Comparison of ENCODE assay signal across 8 cellular contexts in the genomic region with DNA sequence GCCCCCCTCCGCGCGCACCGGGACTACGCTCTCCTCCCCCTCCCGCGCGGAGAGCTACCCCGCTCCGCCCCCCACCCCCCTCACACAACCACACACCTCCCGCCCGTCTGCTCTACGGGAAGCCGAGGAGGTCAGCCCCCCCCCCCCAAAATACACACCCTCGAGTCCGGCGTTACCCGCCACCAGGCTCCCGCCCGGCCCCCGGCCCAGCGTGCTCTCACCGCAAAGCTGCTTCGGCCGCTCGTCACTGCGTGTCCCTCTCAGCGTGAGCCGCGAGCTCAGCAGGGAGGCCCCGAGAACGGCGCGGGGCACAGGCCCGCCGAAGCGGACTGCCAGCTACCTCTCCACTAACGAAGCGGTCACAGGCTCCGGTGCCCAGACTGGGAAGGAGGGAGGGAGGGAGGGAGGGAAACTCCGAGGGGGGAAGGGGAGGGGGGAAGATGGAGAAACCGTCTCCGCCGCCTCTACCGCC. TPM values are rescaled to one million over a fixed set of nuclear protein-coding genes. Genes with fewer than 3 reads are reported as not detected.
DNase-seq lines count a peak whose midpoint lies in the region; ATAC-seq, FAIRE-seq and TF ChIP-seq lines count a peak whose summit lies in the region.

No MANE protein-coding gene starts in this region.

- H3K9me3 ChIP-seq in right cardiac atrium (ENCODE audit: control insufficient read depth, low read length): no peaks in the 10 kb centered on the region

- peaks cover 40% of the 10 kb centered on the region for H3K4me1 Mint-ChIP-seq in activated CD4-positive, alpha-beta memory T cell treated with anti-CD3 and anti-CD28 coated beads for 36 hours (ENCODE audit: low read depth)

- no peaks in the 10 kb centered on the region for H3K4me1 ChIP-seq in right cardiac atrium (ENCODE audit: control insufficient read depth, insufficient read depth, low read length)

- CTCF ChIA-PET in activated CD4-positive, alpha-beta memory T cell treated with anti-CD3 and anti-CD28 coated beads for 36 hours (lab: Charles Lee): interaction anchor here (1.2 to 7.4 kb wide), 5 partner anchors 39 to 189 kb away, joined by 3 to 87 read pairs (median 7); partner anchors contain the start of genes IMP3, MAN2C1 and PTPN9

- intact Hi-C loops in activated CD4-positive, alpha-beta memory T cell treated with anti-CD3 and anti-CD28 coated beads for 36 hours (cut with micrococcal nuclease): loop anchor here (2.0 to 5.0 kb wide), 8 partner anchors 44 to 1546 kb away; partner anchors contain the start of genes C15orf39, CLK3, PSTPIP1 and RPP25
- intact Hi-C loops in right cardiac atrium (cut with DNase I): no loop called here

- POLR2A ChIA-PET in activated CD4-positive, alpha-beta memory T cell treated with anti-CD3 and anti-CD28 coated beads for 36 hours (lab: Charles Lee): interaction anchor here (1.0 to 7.3 kb wide), 5 partner anchors 83 to 910 kb away, joined by 3 to 86 read pairs (median 20); partner anchors contain the start of genes ARID3B, IMP3, MAN2C1 and SNUPN

- H3K36me3 Mint-ChIP-seq in activated CD4-positive, alpha-beta memory T cell treated with anti-CD3 and anti-CD28 coated beads for 36 hours: peaks cover 4% of the 10 kb centered on the region

- H3K4me3 ChIP-seq in H7 (ENCODE audit: insufficient read depth, low read depth, low read length): peak overlapping the region; percentile 91
- peak overlapping the region; percentile 97 for H3K4me3 ChIP-seq in right cardiac atrium (ENCODE audit: low read length)
- H3K4me3 ChIP-seq in skin epidermis: peak overlapping the region; percentile 66 to 97 (median 88)

- no peaks in the 10 kb centered on the region for H3K27me3 Mint-ChIP-seq in activated CD4-positive, alpha-beta memory T cell treated with anti-CD3 and anti-CD28 coated beads for 36 hours

- H3K36me3 ChIP-seq in H7 (replicated peaks; ENCODE audit: control insufficient read depth, insufficient read depth, low read length): no peaks in the 10 kb centered on the region; the same call in 1 of the 2 replicates

- ATAC-seq in right cardiac atrium (no peak), HG02642 (IDR thresholded peaks at IDR 0.05; ENCODE audit: poor library complexity, unreplicated experiment) (no peak)

- no peak for TF ChIP-seq CTCF in D721Med (IDR thresholded peaks at IDR 0.05; ENCODE audit: insufficient read depth, missing control alignments)

- H3K27ac Mint-ChIP-seq in activated CD4-positive, alpha-beta memory T cell treated with anti-CD3 and anti-CD28 coated beads for 36 hours: peak overlapping the region; percentile 99

- no peak for FAIRE-seq in D721Med (lab: Jason Lieb, UNC)

- H3K4me3 Mint-ChIP-seq in activated CD4-positive, alpha-beta memory T cell treated with anti-CD3 and anti-CD28 coated beads for 36 hours: peak overlapping the region; percentile 97

- under 1% methylated on average over 45 of the region's 45 CpGs for WGBS in right cardiac atrium

- H3K27ac ChIP-seq in right cardiac atrium (ENCODE audit: low read length) (peak overlapping the region; percentile 100), skin epidermis (peak overlapping the region; percentile 79 to 98 (median 93))

- no peaks in the 10 kb centered on the region for H3K27me3 ChIP-seq in H7 (ENCODE audit: control insufficient read depth, insufficient read depth, low read length)
- H3K27me3 ChIP-seq in right cardiac atrium (ENCODE audit: control insufficient read depth, insufficient read depth): no peaks in the 10 kb centered on the region

- no peak for DNase-seq in H7
- DNase-seq in activated CD4-positive, alpha-beta memory T cell treated with anti-CD3 and anti-CD28 coated beads for 36 hours: no peak
- DNase-seq in right cardiac atrium: no peak
- no peak for DNase-seq in D721Med (ENCODE audit: insufficient read length, low spot score)
- no peak for DNase-seq in NCI-H526 treated with DMSO at 0.1 percent for 48 hours (lab: John Stamatoyannopoulos, UW)
- DNase-seq in DMS53 (lab: John Stamatoyannopoulos, UW): no peak

- H3K9me3 Mint-ChIP-seq in activated CD4-positive, alpha-beta memory T cell treated with anti-CD3 and anti-CD28 coated beads for 36 hours: no peaks in the 10 kb centered on the region

RNA-seq across cellular contexts. Expression of gene SIN3A, which starts 0.3 kb away (rescaled TPM):
- 42.7 and 44.9 TPM in 2 replicates for total RNA-seq in H7 (2014; rRNA removed; shearing (Covaris generic))
- total RNA-seq in activated CD4-positive, alpha-beta memory T cell treated with anti-CD3 and anti-CD28 coated beads for 36 hours: 10 to 100 TPM; 80.1 to 83.3 TPM
- total RNA-seq in right cardiac atrium: 10 to 100 TPM; 28.7 to 40.0 (median 35.9) TPM
- polyA plus RNA-seq in right cardiac atrium: 8.5 TPM
